20 cellular contexts compared by ENCODE assay signal in the genomic region with DNA sequence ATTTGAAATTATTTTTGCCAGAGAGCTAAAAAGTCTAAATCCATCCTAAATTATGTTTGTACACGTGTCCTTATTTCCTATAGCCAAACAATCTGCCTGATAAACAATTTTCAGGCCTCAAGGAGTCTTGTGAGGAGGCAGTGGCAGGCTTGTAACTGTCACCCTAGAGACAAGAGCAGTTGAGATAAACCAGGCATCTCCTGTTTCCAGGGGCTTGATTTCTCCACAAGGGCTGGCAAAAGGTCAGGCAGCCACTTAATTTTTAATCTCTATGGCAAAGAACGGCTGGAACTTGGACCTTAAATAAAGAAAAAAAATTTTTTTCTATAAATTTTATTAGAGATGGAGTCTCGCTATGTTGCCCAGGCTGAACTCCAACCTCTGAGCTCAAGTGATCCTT. TPM values are rescaled to one million over a fixed set of nuclear protein-coding genes. Genes with fewer than 3 reads are reported as not detected.
DNase-seq lines count a peak whose midpoint lies in the region; TF ChIP-seq lines count a peak whose summit lies in the region.
"Had no signal": no experiment of that assay in that cellular context is flagged by ENCODE, and none has a peak within 500 bp of the region (broad histone marks: within the 10 kb centered on the region; RNA-seq: fewer than 3 reads in every experiment).

No MANE protein-coding gene starts in this region.

- H2AK5ac ChIP-seq in trophoblast cell (ENCODE audit: low read length), result no peak overlapping the region

- H2AFZ ChIP-seq in SK-N-SH (ENCODE audit: low read depth) (no peak overlapping the region), trophoblast cell (ENCODE audit: insufficient read depth, low read length, poor library complexity) (no peak overlapping the region)

- CTCF ChIA-PET in SK-N-SH (lab: Yijun Ruan, JAX), result interaction anchor here (1.0 to 2.4 kb wide), 2 partner anchors 16 to 125 kb away, joined by 3 to 8 read pairs; a partner anchor contains a TSS

- no peak overlapping the region for H4K12ac ChIP-seq in trophoblast cell (ENCODE audit: low read depth, low read length)

- H3K9me2 ChIP-seq in SK-N-SH, result no peaks in the 10 kb centered on the region

- DNase-seq in NCI-H2171 treated with DMSO at 0.1 percent for 48 hours (lab: John Stamatoyannopoulos, UW), result peak; percentile 20
- DNase-seq in NCI-H2171 (lab: John Stamatoyannopoulos, UW), result no peak
- DNase-seq in SK-N-SH, result peak; percentile 40
- DNase-seq in right atrium auricular region (ENCODE audit: low spot score), result no peak
- no peak for DNase-seq in trophoblast cell
- no peak for DNase-seq in HuH-7 (ENCODE audit: low spot score)
- DNase-seq in SHP77 (lab: John Stamatoyannopoulos, UW), result no peak
- DNase-seq in middle frontal gyrus (ENCODE audit: extremely low spot score, low spot score), result no peak
- DNase-seq: 8988T; Caco-2; CD4-positive, alpha-beta T cell; GDM1; H9; IMR-90; NCI-H1436 treated with DMSO at 0.1 percent for 48 hours; NCI-H2029; NCI-H510A; NCI-H748 treated with DMSO at 0.1 percent for 48 hours; SIG-M5 had no signal

- POLR2A ChIA-PET in SK-N-SH (lab: Yijun Ruan, JAX), result no interaction called here

- WGBS in SK-N-SH (ENCODE audit: low lambda C conversion rate), result 30% methylated on average over 3 of the region's 3 CpGs
- WGBS in trophoblast cell (ENCODE audit: extremely low coverage, insufficient coverage, insufficient read length), result no CpG with 5 or more reads among the region's 3 CpGs

- no peak for TF ChIP-seq EP300 in SK-N-SH (IDR thresholded peaks at IDR 0.05; ENCODE audit: borderline replicate concordance in 1 of 2, low read depth in 1 of 2, low read length in 1 of 2)

- H2BK5ac ChIP-seq in trophoblast cell (ENCODE audit: low read depth, low read length, poor library complexity), result peak overlapping the region; percentile 61

- H3F3A ChIP-seq in SK-N-SH (replicated peaks; ENCODE audit: insufficient read depth), result no peaks in the 10 kb centered on the region

- TF ChIP-seq CTCF in SK-N-SH (IDR thresholded peaks at IDR 0.05), result no peak
- no peak for TF ChIP-seq CTCF in right atrium auricular region (IDR thresholded peaks at IDR 0.05)

- no peak overlapping the region for H3K4ac ChIP-seq in trophoblast cell (ENCODE audit: low read depth, low read length)

- H3K4me1 ChIP-seq in SK-N-SH (ENCODE audit: control insufficient read depth in 1 of 2, insufficient read depth in 2 of 2, low read depth in 1 of 2, low read length in 1 of 2) (peaks cover 0 to 20% of the 10 kb centered on the region in 2 experiments; a peak in 2 of 4 replicates), right atrium auricular region (peaks cover 0 to 62% of the 10 kb centered on the region in 2 donors), trophoblast cell (ENCODE audit: control insufficient read depth in 1 of 2, insufficient read depth in 2 of 2, low read length in 2 of 2) (peaks cover 20 to 25% of the 10 kb centered on the region in 2 experiments)

- H3K9ac ChIP-seq in SK-N-SH (no peak overlapping the region), trophoblast cell (ENCODE audit: low read length) (no peak overlapping the region)

- H3K79me2 ChIP-seq in SK-N-SH (ENCODE audit: insufficient read depth) (no peaks in the 10 kb centered on the region), trophoblast cell (ENCODE audit: control insufficient read depth, insufficient read depth, low read length, poor library complexity) (peaks cover 15% of the 10 kb centered on the region)

- no peak overlapping the region for H3K18ac ChIP-seq in trophoblast cell (ENCODE audit: low read length)

- no peak for TF ChIP-seq RAD21 in SK-N-SH (IDR thresholded peaks at IDR 0.05; ENCODE audit: low read length)

- H3K4me2 ChIP-seq in SK-N-SH, result no peak overlapping the region
- H3K4me2 ChIP-seq in trophoblast cell (ENCODE audit: low read length), result no peak overlapping the region

- H3K36me3 ChIP-seq in SK-N-SH (replicated peaks in 1 of 2; ENCODE audit: control insufficient read depth in 1 of 2, insufficient read depth in 2 of 2, low read length in 1 of 2) (no peaks in the 10 kb centered on the region), right atrium auricular region (peaks cover 4% of the 10 kb centered on the region), trophoblast cell (ENCODE audit: control insufficient read depth in 1 of 2, insufficient read depth in 2 of 2, low read length in 2 of 2) (peaks cover 13 to 16% of the 10 kb centered on the region in 2 experiments)

- H4K91ac ChIP-seq in trophoblast cell (ENCODE audit: low read depth, low read length), result peak overlapping the region; percentile 28

- H3K27ac ChIP-seq in SK-N-SH (ENCODE audit: low read depth in 2 of 2, low read length in 1 of 2) (no peak overlapping the region), right atrium auricular region (peak overlapping the region; percentile 77 to 86), trophoblast cell (ENCODE audit: low read depth, low read length) (peak overlapping the region; percentile 42)

- H3K27me3 ChIP-seq in SK-N-SH (ENCODE audit: insufficient read depth) (no peaks in the 10 kb centered on the region), right atrium auricular region (no peaks in the 10 kb centered on the region), trophoblast cell (ENCODE audit: insufficient read depth, low read length) (no peaks in the 10 kb centered on the region)

- H4K20me1 ChIP-seq in SK-N-SH (ENCODE audit: insufficient read depth), result no peaks in the 10 kb centered on the region

- H3K4me3 ChIP-seq in SK-N-SH (ENCODE audit: low read depth in 2 of 2, low read length in 1 of 2), result no peak overlapping the region
- no peak overlapping the region for H3K4me3 ChIP-seq in right atrium auricular region
- H3K4me3 ChIP-seq in trophoblast cell (ENCODE audit: low read depth, low read length), result no peak overlapping the region

- H3K9me3 ChIP-seq in SK-N-SH, result no peaks in the 10 kb centered on the region
- H3K9me3 ChIP-seq in right atrium auricular region, result no peaks in the 10 kb centered on the region
- H3K9me3 ChIP-seq in trophoblast cell (ENCODE audit: insufficient read depth, low read depth, low read length), result peaks cover 2% of the 10 kb centered on the region

- no peak overlapping the region for H4K8ac ChIP-seq in trophoblast cell (ENCODE audit: low read depth, low read length)

- no peak overlapping the region for H2BK12ac ChIP-seq in trophoblast cell (ENCODE audit: low read length)

- no peak overlapping the region for H3K14ac ChIP-seq in trophoblast cell (ENCODE audit: low read length)

- peak overlapping the region; percentile 63 for H2BK120ac ChIP-seq in trophoblast cell (ENCODE audit: insufficient read depth, low read length, poor library complexity)

- H3K79me1 ChIP-seq in trophoblast cell (ENCODE audit: low read length), result peaks cover 13% of the 10 kb centered on the region

- H3K23ac ChIP-seq in trophoblast cell (ENCODE audit: low read length), result no peak overlapping the region

TF ChIP-seq in SK-N-SH, 30 proteins besides CTCF, POLR2A, EP300 and RAD21:
- TF ChIP-seq SMC3 (IDR thresholded peaks at IDR 0.05; ENCODE audit: low read depth, low read length) (no peak), TAF1 (IDR thresholded peaks at IDR 0.05; ENCODE audit: borderline replicate concordance, low read depth, low read length) (no peak), TEAD4 (IDR thresholded peaks at IDR 0.05; ENCODE audit: borderline replicate concordance, insufficient read depth) (no peak), RFX5 (IDR thresholded peaks at IDR 0.05; ENCODE audit: low read length) (no peak), GATA2 (CRISPR knock-in tag; IDR thresholded peaks at IDR 0.05) (no peak), YY1 (IDR thresholded peaks at IDR 0.05; ENCODE audit: low read depth) (no peak), SIN3A (IDR thresholded peaks at IDR 0.05; ENCODE audit: borderline replicate concordance, low read depth, low read length) (no peak), JUND (IDR thresholded peaks at IDR 0.05) (no peak), CHD2 (IDR thresholded peaks at IDR 0.05; ENCODE audit: low read length, partially characterized antibody) (no peak), NRF1 (IDR thresholded peaks at IDR 0.05; ENCODE audit: low read depth, low read length) (no peak), FOXM1 (IDR thresholded peaks at IDR 0.05; ENCODE audit: low read depth) (no peak), ELF1 (IDR thresholded peaks at IDR 0.05) (no peak), NFIC (IDR thresholded peaks at IDR 0.05; ENCODE audit: borderline replicate concordance) (no peak), RXRA (IDR thresholded peaks at IDR 0.05; ENCODE audit: borderline replicate concordance, low read depth) (no peak)
- TF ChIP-seq, protein P1, sequence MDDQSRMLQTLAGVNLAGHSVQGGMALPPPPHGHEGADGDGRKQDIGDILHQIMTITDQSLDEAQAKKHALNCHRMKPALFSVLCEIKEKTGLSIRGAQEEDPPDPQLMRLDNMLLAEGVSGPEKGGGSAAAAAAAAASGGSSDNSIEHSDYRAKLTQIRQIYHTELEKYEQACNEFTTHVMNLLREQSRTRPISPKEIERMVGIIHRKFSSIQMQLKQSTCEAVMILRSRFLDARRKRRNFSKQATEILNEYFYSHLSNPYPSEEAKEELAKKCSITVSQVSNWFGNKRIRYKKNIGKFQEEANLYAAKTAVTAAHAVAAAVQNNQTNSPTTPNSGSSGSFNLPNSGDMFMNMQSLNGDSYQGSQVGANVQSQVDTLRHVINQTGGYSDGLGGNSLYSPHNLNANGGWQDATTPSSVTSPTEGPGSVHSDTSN (IDR thresholded peaks at IDR 0.05), result no peak
- TF ChIP-seq, protein P2, sequence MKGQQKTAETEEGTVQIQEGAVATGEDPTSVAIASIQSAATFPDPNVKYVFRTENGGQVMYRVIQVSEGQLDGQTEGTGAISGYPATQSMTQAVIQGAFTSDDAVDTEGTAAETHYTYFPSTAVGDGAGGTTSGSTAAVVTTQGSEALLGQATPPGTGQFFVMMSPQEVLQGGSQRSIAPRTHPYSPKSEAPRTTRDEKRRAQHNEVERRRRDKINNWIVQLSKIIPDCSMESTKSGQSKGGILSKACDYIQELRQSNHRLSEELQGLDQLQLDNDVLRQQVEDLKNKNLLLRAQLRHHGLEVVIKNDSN (IDR thresholded peaks at IDR 0.05; ENCODE audit: borderline replicate concordance, low read depth), result no peak

RNA-seq across cellular contexts. Expression of a gene that starts 15.5 kb away (rescaled TPM):
- 0.06 and 0.10 TPM in 2 replicates for polyA plus RNA-seq in SK-N-SH (2012; rRNA removed)
- polyA plus RNA-seq in SK-N-SH (2012; cell fraction: cytosol; rRNA removed), result 0.10 and 0.14 TPM in 2 replicates
- 0.08 and 0.12 TPM in 2 replicates for polyA plus RNA-seq in SK-N-SH (2012; cell fraction: nucleus; rRNA removed)
- 100 to 1,000 TPM; 195 to 271 TPM for total RNA-seq in right atrium auricular region
- 144 and 147 TPM in 2 replicates for polyA plus RNA-seq in trophoblast cell (2013)
- total RNA-seq: OCI-LY7 had no signal

Comparison
In these comparisons a context has a peak if more than half of its experiments do, and no peak if none do; other contexts are left out.
1. DNase-seq: peak in NCI-H2171 treated with DMSO at 0.1 percent for 48 hours (single experiment) and SK-N-SH (single experiment); none in NCI-H2171 (single experiment), right atrium auricular region (single experiment), trophoblast cell (0 of 2), HuH-7 (single experiment), SHP77 (0 of 2) and middle frontal gyrus (single experiment).
2. H3K27ac ChIP-seq: peak in right atrium auricular region (2 of 2) and trophoblast cell (single experiment); none in SK-N-SH (0 of 2).